Comparison of ENCODE assay signal across 8 cellular contexts in the genomic region with DNA sequence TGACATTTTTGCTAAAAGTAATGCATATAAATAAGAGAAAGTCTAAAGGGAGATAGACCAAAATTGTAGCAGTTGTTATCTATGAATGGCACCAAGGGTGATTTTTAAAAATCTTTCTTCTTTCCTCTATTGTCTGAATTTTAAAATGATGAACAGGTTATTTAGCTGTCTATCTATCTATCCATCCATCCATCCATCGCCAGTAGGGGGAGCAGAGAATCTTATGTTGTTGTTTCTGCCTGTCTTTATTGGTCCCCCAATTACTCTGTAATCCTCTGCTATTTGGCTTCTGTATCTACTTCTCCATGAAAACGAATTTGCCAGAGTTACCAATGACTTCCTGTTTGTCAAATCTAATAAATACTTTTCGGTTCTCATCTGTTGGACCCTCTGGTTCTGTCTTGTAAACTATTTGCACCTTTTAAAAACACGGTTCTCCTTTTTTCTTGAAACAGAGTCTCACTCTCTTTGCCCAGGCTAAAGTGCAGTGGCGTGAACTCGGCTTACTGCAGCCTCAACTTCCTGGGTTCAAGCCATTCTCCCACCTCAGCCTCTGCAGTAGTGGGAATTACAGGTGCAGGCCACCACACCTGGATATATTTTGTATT.
DNase-seq lines count a peak whose midpoint lies in the region; ATAC-seq, FAIRE-seq and TF ChIP-seq lines count a peak whose summit lies in the region.

No MANE protein-coding gene starts in this region.

- CTCF ChIA-PET in RWPE1 (lab: Yijun Ruan, JAX), result interaction anchor here (0.6 to 0.9 kb wide), 3 partner anchors 13 to 1250 kb away, joined by 3 to 5 read pairs (median 3); no protein-coding TSS in a partner anchor

- H3K4me1 ChIP-seq in KMS-11 (ENCODE audit: low read depth, poor library complexity, severe bottlenecking), result no peaks in the 10 kb centered on the region
- H3K4me1 ChIP-seq in fibroblast of lung (ENCODE audit: control insufficient read depth, extremely low read depth, insufficient read depth, low read length), result no peaks in the 10 kb centered on the region

- H2AFZ ChIP-seq in KMS-11 (ENCODE audit: low read depth) (no peak overlapping the region), fibroblast of lung (ENCODE audit: low read length) (no peak overlapping the region)

- no peak overlapping the region for H3K27ac Mint-ChIP-seq in osteocyte (ENCODE audit: unreplicated experiment)

- in situ Hi-C loops in Caki2 (cut with HindIII; ENCODE audit: low pct_unique_long_range_greater_than_20kb, low sequenced_read_pairs), result no loop called here

- H3K4me2 ChIP-seq in KMS-11 (no peak overlapping the region), fibroblast of lung (ENCODE audit: extremely low read depth, insufficient read depth, low read length) (no peak overlapping the region)

- no peaks in the 10 kb centered on the region for H3K79me2 ChIP-seq in KMS-11 (ENCODE audit: insufficient read depth, low read depth)
- H3K79me2 ChIP-seq in fibroblast of lung (ENCODE audit: control insufficient read depth, insufficient read depth, low read length), result no peaks in the 10 kb centered on the region

- peak; percentile 63 for FAIRE-seq in GM19239 (lab: Jason Lieb, UNC)

- H3K9me3 Mint-ChIP-seq in osteocyte (ENCODE audit: unreplicated experiment), result no peaks in the 10 kb centered on the region

- no peak overlapping the region for H3K9ac ChIP-seq in KMS-11
- H3K9ac ChIP-seq in fibroblast of lung (ENCODE audit: insufficient read depth, low read length), result no peak overlapping the region

- H3K4me3 ChIP-seq in KMS-11 (IDR thresholded peaks at IDR 0.05; ENCODE audit: insufficient read depth, low read depth, low read length) (no peak overlapping the region), fibroblast of lung (replicated peaks in 1 of 4; ENCODE audit: control extremely low read depth in 1 of 4, insufficient read depth in 1 of 4, low read depth in 3 of 4, low read length in 4 of 4) (no peak overlapping the region)

- no peaks in the 10 kb centered on the region for H3K9me3 ChIP-seq in fibroblast of lung (ENCODE audit: control insufficient read depth, insufficient read depth, low read depth, low read length)

- H3K4me3 Mint-ChIP-seq in osteocyte (ENCODE audit: unreplicated experiment), result no peak overlapping the region

- no peak overlapping the region for H3K27ac ChIP-seq in KMS-11
- no peak overlapping the region for H3K27ac ChIP-seq in RWPE1
- H3K27ac ChIP-seq in fibroblast of lung (ENCODE audit: insufficient read depth, low read length), result no peak overlapping the region

- H3K4me1 Mint-ChIP-seq in osteocyte (ENCODE audit: unreplicated experiment), result no peaks in the 10 kb centered on the region

- peaks cover 24% of the 10 kb centered on the region for H3K27me3 Mint-ChIP-seq in osteocyte (ENCODE audit: unreplicated experiment)

- ATAC-seq in HG03135 (IDR thresholded peaks at IDR 0.05; ENCODE audit: unreplicated experiment), result no peak

- POLR2A ChIA-PET in RWPE1 (lab: Yijun Ruan, JAX; ENCODE audit: low non-redundant PET), result no interaction called here

- H3K36me3 Mint-ChIP-seq in osteocyte (ENCODE audit: unreplicated experiment), result no peaks in the 10 kb centered on the region

- H3K36me3 ChIP-seq in KMS-11 (ENCODE audit: insufficient read depth) (no peaks in the 10 kb centered on the region), fibroblast of lung (ENCODE audit: control insufficient read depth, insufficient read depth, low read length) (no peaks in the 10 kb centered on the region)

- H4K20me1 ChIP-seq in KMS-11 (ENCODE audit: insufficient read depth), result no peaks in the 10 kb centered on the region
- H4K20me1 ChIP-seq in fibroblast of lung (ENCODE audit: control insufficient read depth, extremely low read depth, insufficient read depth, low read length), result no peaks in the 10 kb centered on the region

- DNase-seq in Caki2 (ENCODE audit: low read depth) (peak; percentile 53), GM19239 (ENCODE audit: insufficient read length, low spot score) (no peak), RWPE1 (ENCODE audit: low spot score) (peak; percentile 20), fibroblast of lung (ENCODE audit: low read depth in 2 of 2) (peak; percentile 43 to 68), osteocyte (ENCODE audit: extremely low spot score, unreplicated experiment) (no peak), hepatic stellate cell (ENCODE audit: low spot score) (no peak)

- peak; percentile 75 for TF ChIP-seq CTCF in KMS-11 (conservative IDR thresholded peaks at IDR 0.05; ENCODE audit: low read depth, low read length)
- peak; percentile 73 for TF ChIP-seq CTCF in RWPE1 (conservative IDR thresholded peaks at IDR 0.05; ENCODE audit: low read depth)
- peak; percentile 68 to 81 for TF ChIP-seq CTCF in fibroblast of lung (conservative IDR thresholded peaks at IDR 0.05 in 1 of 2, IDR thresholded peaks at IDR 0.05 in 1 of 2; ENCODE audit: low read depth in 1 of 2, low read length in 2 of 2)
- peak; percentile 71 for TF ChIP-seq CTCF in osteocyte (IDR thresholded peaks at IDR 0.05)

- no peaks in the 10 kb centered on the region for H3K27me3 ChIP-seq in KMS-11 (ENCODE audit: insufficient read depth, low read depth)
- H3K27me3 ChIP-seq in fibroblast of lung (ENCODE audit: control insufficient read depth, insufficient read depth, low read length), result peaks cover 5% of the 10 kb centered on the region

Comparison
In these comparisons a context has a peak if more than half of its experiments do, and no peak if none do; other contexts are left out.
1. DNase-seq: peak in Caki2 (single experiment), RWPE1 (single experiment) and fibroblast of lung (2 of 2); none in GM19239 (single experiment), osteocyte (single experiment) and hepatic stellate cell (single experiment).
2. Peak in every context shown above with its lines, with median percentiles within 50 percentile points of each other: CTCF ChIP-seq.